ENCODE assay signal across 22 cellular contexts in the genomic region with DNA sequence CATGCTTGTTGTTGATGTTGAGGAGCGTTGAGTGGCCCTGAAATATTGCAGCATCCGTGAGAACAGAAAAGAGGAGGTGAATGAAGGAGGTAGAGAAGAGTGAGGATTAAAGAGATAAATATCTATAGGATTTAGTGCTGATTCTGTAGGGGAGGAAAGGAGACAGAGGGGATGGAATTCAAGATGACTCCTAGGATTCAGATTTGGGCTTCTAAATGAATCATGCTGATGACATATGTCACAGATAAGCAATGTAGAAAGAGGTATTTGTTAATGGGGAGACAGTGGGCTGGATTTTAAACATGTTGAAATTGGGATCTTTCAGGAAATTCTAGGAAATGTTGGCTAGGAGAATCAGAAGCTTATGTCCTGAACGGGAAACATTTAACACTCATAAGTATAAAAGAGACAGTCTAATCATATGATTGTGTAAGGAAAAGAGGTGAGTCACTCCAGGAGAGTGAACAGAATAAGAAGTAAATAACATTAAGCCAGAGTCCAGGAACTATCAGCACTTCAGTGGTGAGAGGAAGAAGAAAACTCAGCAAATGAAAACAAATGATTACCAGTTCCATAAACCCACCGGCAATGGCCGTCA. TPM values are rescaled to one million over a fixed set of nuclear protein-coding genes. Genes with fewer than 3 reads are reported as not detected.
DNase-seq lines count a peak whose midpoint lies in the region; ATAC-seq, FAIRE-seq and TF ChIP-seq lines count a peak whose summit lies in the region.
"Had no signal": no experiment of that assay in that cellular context is flagged by ENCODE, and none has a peak within 500 bp of the region (broad histone marks: within the 10 kb centered on the region; RNA-seq: fewer than 3 reads in every experiment).

No MANE protein-coding gene starts in this region.

- H3K4me3 ChIP-seq in breast epithelium (no peak overlapping the region), astrocyte (ENCODE audit: insufficient read depth, low read depth, low read length) (no peak overlapping the region), fibroblast of mammary gland (ENCODE audit: control insufficient read depth, low read depth, low read length) (no peak overlapping the region)
- H3K4me3 ChIP-seq: esophagus muscularis mucosa, GM12878, ovary, skin epidermis, thyroid gland had no signal

- no peak overlapping the region for H3K27ac Mint-ChIP-seq in MCF 10A (ENCODE audit: low read depth, unreplicated experiment)
- H3K27ac Mint-ChIP-seq in astrocyte (ENCODE audit: unreplicated experiment), result no peak overlapping the region
- H3K27ac Mint-ChIP-seq: activated CD8-positive, alpha-beta memory T cell treated with anti-CD3 and anti-CD28 coated beads, Interleukin-2, amount 10 ng/mL, durations not matched to agents 7 days and 5 days; CD8-positive, alpha-beta T cell; dendritic cell treated with granulocyte-macrophage colony-stimulating factor and Interleukin-4, amounts not matched to agents 40 ng/mL and 50 ng/mL, for 4 days; T-helper 17 cell had no signal

- H3K27me3 ChIP-seq in breast epithelium, result no peaks in the 10 kb centered on the region
- no peaks in the 10 kb centered on the region for H3K27me3 ChIP-seq in astrocyte (ENCODE audit: insufficient read depth, low read length)
- H3K27me3 ChIP-seq: esophagus muscularis mucosa, ovary, thyroid gland had no signal

- TF ChIP-seq POLR2A in breast epithelium (IDR thresholded peaks at IDR 0.05), result no peak

- H3K4me1 ChIP-seq in breast epithelium (no peaks in the 10 kb centered on the region), astrocyte (ENCODE audit: insufficient read depth, low read length) (peaks cover 4% of the 10 kb centered on the region)
- H3K4me1 ChIP-seq: thyroid gland had no signal

- no peak overlapping the region for H3K27ac ChIP-seq in breast epithelium
- H3K27ac ChIP-seq in astrocyte (ENCODE audit: low read depth, low read length), result peak overlapping the region; percentile 2
- no peak overlapping the region for H3K27ac ChIP-seq in substantia nigra (ENCODE audit: low read depth, low read length, poor library complexity, severe bottlenecking)
- H3K27ac ChIP-seq: 22Rv1, esophagus muscularis mucosa, ovary, thyroid gland had no signal

- no peaks in the 10 kb centered on the region for H3K36me3 ChIP-seq in breast epithelium
- no peaks in the 10 kb centered on the region for H3K36me3 ChIP-seq in astrocyte (ENCODE audit: insufficient read depth, low read length)
- H3K36me3 ChIP-seq: esophagus muscularis mucosa, ovary, thyroid gland had no signal

- DNase-seq in MCF 10A (ENCODE audit: unreplicated experiment), result peak; percentile 59
- no peak for DNase-seq in breast epithelium (ENCODE audit: low spot score in 2 of 2)
- peak; percentile 62 for DNase-seq in astrocyte (ENCODE audit: low read depth)
- DNase-seq in fibroblast of mammary gland (ENCODE audit: low read depth), result peak; percentile 67
- DNase-seq in activated CD8-positive, alpha-beta memory T cell treated with anti-CD3 and anti-CD28 coated beads for 24 hours, result no peak
- no peak for DNase-seq in substantia nigra (lab: John Stamatoyannopoulos, UW)
- DNase-seq in hepatic stellate cell (ENCODE audit: low spot score), result no peak
- DNase-seq: activated CD8-positive, alpha-beta memory T cell treated with anti-CD3 and anti-CD28 coated beads, Interleukin-2, amount 10 ng/mL, durations not matched to agents 7 days and 5 days; CD8-positive, alpha-beta T cell; H7; NCI-H1436; NCI-H446; ovary; Right ventricle myocardium superior; T-helper 17 cell; thyroid gland had no signal

- intact Hi-C loops in MCF 10A (cut with micrococcal nuclease) (no loop called here), breast epithelium (cut with DNase I; ENCODE audit: low total_unique reads) (no loop called here)

- CTCF ChIA-PET in MCF 10A (lab: Yijun Ruan, JAX), result interaction anchor here (0.7 to 1.0 kb wide), 2 partner anchors 91 to 587 kb away, joined by 3 read pairs; no protein-coding TSS in a partner anchor

- H3K36me3 Mint-ChIP-seq in MCF 10A (ENCODE audit: insufficient read depth, unreplicated experiment) (no peaks in the 10 kb centered on the region), astrocyte (ENCODE audit: low read depth, unreplicated experiment) (no peaks in the 10 kb centered on the region)
- H3K36me3 Mint-ChIP-seq: activated CD8-positive, alpha-beta memory T cell treated with anti-CD3 and anti-CD28 coated beads, Interleukin-2, amount 10 ng/mL, durations not matched to agents 7 days and 5 days; CD8-positive, alpha-beta T cell had no signal

- H3K4me3 Mint-ChIP-seq in MCF 10A (ENCODE audit: unreplicated experiment), result no peak overlapping the region
- no peak overlapping the region for H3K4me3 Mint-ChIP-seq in astrocyte (ENCODE audit: unreplicated experiment)
- H3K4me3 Mint-ChIP-seq: activated CD8-positive, alpha-beta memory T cell treated with anti-CD3 and anti-CD28 coated beads, Interleukin-2, amount 10 ng/mL, durations not matched to agents 7 days and 5 days; CD8-positive, alpha-beta T cell; dendritic cell treated with granulocyte-macrophage colony-stimulating factor and Interleukin-4, amounts not matched to agents 40 ng/mL and 50 ng/mL, for 4 days; T-helper 17 cell had no signal

- no peaks in the 10 kb centered on the region for H3K79me2 ChIP-seq in astrocyte (ENCODE audit: insufficient read depth, low read length)

- no peak overlapping the region for H3K9ac ChIP-seq in astrocyte (ENCODE audit: low read length)

- H3K27me3 Mint-ChIP-seq in MCF 10A (ENCODE audit: insufficient read depth, unreplicated experiment) (no peaks in the 10 kb centered on the region), astrocyte (ENCODE audit: low read depth, unreplicated experiment) (no peaks in the 10 kb centered on the region)
- H3K27me3 Mint-ChIP-seq: activated CD8-positive, alpha-beta memory T cell treated with anti-CD3 and anti-CD28 coated beads, Interleukin-2, amount 10 ng/mL, durations not matched to agents 7 days and 5 days; dendritic cell treated with granulocyte-macrophage colony-stimulating factor and Interleukin-4, amounts not matched to agents 40 ng/mL and 50 ng/mL, for 4 days; T-helper 17 cell had no signal

- peak overlapping the region; percentile 13 for H3K4me2 ChIP-seq in astrocyte (ENCODE audit: low read length)

- no TSS peak for BruUV-seq in MCF 10A (replicated peaks; lab: Mats Ljungman, UMichigan)

- POLR2A ChIA-PET in MCF 10A (lab: Yijun Ruan, JAX), result interaction anchor here (0.6 to 1.0 kb wide), 2 partner anchors 34 to 1061 kb away, joined by 3 read pairs; no protein-coding TSS in a partner anchor

- H3K4me1 Mint-ChIP-seq in MCF 10A (ENCODE audit: insufficient read depth, unreplicated experiment) (no peaks in the 10 kb centered on the region), astrocyte (ENCODE audit: low read depth, unreplicated experiment) (no peaks in the 10 kb centered on the region)
- H3K4me1 Mint-ChIP-seq: activated CD8-positive, alpha-beta memory T cell treated with anti-CD3 and anti-CD28 coated beads, Interleukin-2, amount 10 ng/mL, durations not matched to agents 7 days and 5 days; T-helper 17 cell had no signal

- H2AFZ ChIP-seq in astrocyte (ENCODE audit: low read depth, low read length), result no peak overlapping the region

- peak; percentile 26 for FAIRE-seq in astrocyte (lab: Jason Lieb, UNC)
- FAIRE-seq: GM12878 had no signal

- H3K9me3 ChIP-seq in breast epithelium (no peaks in the 10 kb centered on the region), astrocyte (ENCODE audit: insufficient read depth, low read depth, low read length) (no peaks in the 10 kb centered on the region)
- H3K9me3 ChIP-seq: esophagus muscularis mucosa, ovary, thyroid gland had no signal

- no peak for ATAC-seq in HG03439 (IDR thresholded peaks at IDR 0.05; ENCODE audit: unreplicated experiment)
- ATAC-seq: activated CD8-positive, alpha-beta memory T cell treated with anti-CD3 and anti-CD28 coated beads, Interleukin-2, amount 10 ng/mL, durations not matched to agents 7 days and 5 days; CD8-positive, alpha-beta T cell; GM12878; T-helper 17 cell had no signal

- H4K20me1 ChIP-seq in astrocyte (ENCODE audit: insufficient read depth, low read length), result no peaks in the 10 kb centered on the region

- TF ChIP-seq CTCF in MCF 10A (IDR thresholded peaks at IDR 0.05; ENCODE audit: unreplicated experiment) (no peak), breast epithelium (IDR thresholded peaks at IDR 0.05) (no peak), astrocyte (IDR thresholded peaks at IDR 0.05; ENCODE audit: insufficient read depth, low read depth, low read length) (no peak), fibroblast of mammary gland (conservative IDR thresholded peaks at IDR 0.05; ENCODE audit: control insufficient read depth, insufficient read depth, low read depth, low read length) (no peak)

- H3K9me3 Mint-ChIP-seq in MCF 10A (ENCODE audit: unreplicated experiment) (no peaks in the 10 kb centered on the region), astrocyte (ENCODE audit: unreplicated experiment) (no peaks in the 10 kb centered on the region)

RNA-seq across cellular contexts. Expression of a gene that starts 58.1 kb away (rescaled TPM):
- total RNA-seq in MCF 10A (2022) (0.07 and 0.26 TPM in 2 replicates), breast epithelium (1 to 10 TPM; 2.2 to 2.6 (median 2.3) TPM), astrocyte (2.1 and 4.7 TPM in 2 replicates)
- total RNA-seq: activated CD8-positive, alpha-beta memory T cell treated with anti-CD3 and anti-CD28 coated beads, Interleukin-2, amount 10 ng/mL, durations not matched to agents 7 days and 5 days; CD8-positive, alpha-beta T cell; GM12878; H7; T-helper 17 cell had no signal

Comparison
In these comparisons a context has a peak if more than half of its experiments do, and no peak if none do; other contexts are left out.
1. DNase-seq: peak in MCF 10A (single experiment), astrocyte (single experiment) and fibroblast of mammary gland (single experiment); none in breast epithelium (0 of 2), activated CD8-positive, alpha-beta memory T cell treated with anti-CD3 and anti-CD28 coated beads for 24 hours (single experiment), substantia nigra (0 of 49) and hepatic stellate cell (single experiment).